ENCODE assay signal across 8 cellular contexts in the genomic region with DNA sequence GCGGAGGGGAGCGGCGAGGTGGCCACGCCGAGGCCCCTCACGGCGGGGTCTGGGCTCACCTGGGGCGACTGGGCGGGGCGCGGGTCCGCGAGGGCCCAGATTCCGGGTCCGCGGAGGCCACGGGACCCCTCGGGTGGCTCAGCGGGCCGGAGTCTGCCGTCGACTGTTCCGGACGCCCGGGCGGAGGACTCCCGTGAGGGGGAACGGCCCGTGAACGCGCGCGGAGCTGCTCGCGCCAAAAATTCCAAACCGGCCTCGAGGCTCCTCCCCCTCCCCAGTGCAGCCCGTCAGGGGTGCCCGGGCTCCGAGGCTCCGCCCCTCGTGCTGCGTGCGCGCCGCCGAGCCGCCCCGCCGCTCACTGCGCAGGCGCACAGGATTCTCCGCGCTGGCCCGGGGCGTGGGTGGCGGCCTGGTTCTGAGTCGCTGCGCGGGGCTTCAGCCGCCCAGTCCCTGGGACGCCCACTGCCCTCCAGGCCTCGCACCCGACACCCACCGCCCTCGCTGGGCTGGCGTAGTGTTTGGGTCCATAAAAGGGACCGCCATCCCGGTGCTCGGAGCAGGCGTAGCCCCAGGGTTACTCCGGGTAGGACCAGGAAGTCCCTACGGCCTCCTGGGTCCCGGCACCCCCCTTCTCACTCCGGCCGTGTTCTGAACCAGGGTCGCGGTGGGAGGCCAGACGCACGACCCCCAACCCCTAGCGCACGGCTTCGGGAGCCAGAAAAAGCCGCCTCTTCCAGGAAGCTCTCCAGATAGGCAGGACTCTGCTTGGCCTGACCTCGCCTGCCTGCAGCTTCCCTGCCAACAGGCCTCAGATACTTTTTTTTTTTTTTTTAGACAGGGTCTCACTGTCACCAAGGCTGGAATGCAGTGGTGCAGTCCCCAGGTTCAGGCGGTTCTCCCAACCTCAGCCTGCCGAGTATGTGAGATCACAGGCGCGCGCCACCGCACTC. TPM values are rescaled to one million over a fixed set of nuclear protein-coding genes. Genes with fewer than 3 reads are reported as not detected.
A peak's percentile ranks its signal among the peaks of the same experiment; 100 is the strongest.
DNase-seq lines count a peak whose midpoint lies in the region; ATAC-seq and TF ChIP-seq lines count a peak whose summit lies in the region.

A gene (minus strand): TSS at position 220 of the 950 bp plus-strand sequence. CDS start 789 bp downstream, outside the sequence.

- ATAC-seq in GM21576 (IDR thresholded peaks at IDR 0.05; ENCODE audit: unreplicated experiment), result peak; percentile 53
- ATAC-seq in activated T-cell treated with anti-CD3 and anti-CD28 coated beads, Interleukin-2, amount 50 U/mL, for 72 hours (replicated peaks in 1 of 2), result peak; percentile 86 to 88

- no peaks in the 10 kb centered on the region for H3K9me3 Mint-ChIP-seq in activated T-cell treated with anti-CD3 and anti-CD28 coated beads, Interleukin-2, amount 50 U/mL, for 72 hours

- peak within 1 kb of the TSS; percentile 74 to 93 (median 76) for H3K4me3 ChIP-seq in Peyer's patch
- peak within 1 kb of the TSS; percentile 62 to 90 (median 66) for H3K4me3 ChIP-seq in esophagus squamous epithelium

- peaks cover 1 to 7% of the 10 kb centered on the region in 2 donors for H3K36me3 Mint-ChIP-seq in activated T-cell treated with anti-CD3 and anti-CD28 coated beads, Interleukin-2, amount 50 U/mL, for 72 hours (ENCODE audit: insufficient read depth in 2 of 2)

- TF ChIP-seq RAD21 in Ishikawa (IDR thresholded peaks at IDR 0.05; ENCODE audit: low read depth), result no peak

- H3K27ac Mint-ChIP-seq in activated T-cell treated with anti-CD3 and anti-CD28 coated beads, Interleukin-2, amount 50 U/mL, for 72 hours, result peak within 1 kb of the TSS; percentile 90

- 11 to 73% methylated on average over 7 to 51 of the region's 91 CpGs for WGBS in esophagus squamous epithelium, 2 donors

- peak; percentile 97 for TF ChIP-seq POLR2A in Peyer's patch (IDR thresholded peaks at IDR 0.05)
- TF ChIP-seq POLR2A in esophagus squamous epithelium (IDR thresholded peaks at IDR 0.05), result peak in 3 of 4 donors; percentile 81 to 98 (median 93)

- H3K27ac ChIP-seq in Peyer's patch (peak within 1 kb of the TSS; percentile 85 to 93 (median 89)), esophagus squamous epithelium (peak within 1 kb of the TSS; percentile 87 to 92 (median 89))

- no peaks in the 10 kb centered on the region for H3K9me3 ChIP-seq in Peyer's patch
- no peaks in the 10 kb centered on the region for H3K9me3 ChIP-seq in esophagus squamous epithelium

- TF ChIP-seq CTCF in Peyer's patch (IDR thresholded peaks at IDR 0.05) (no peak), esophagus squamous epithelium (IDR thresholded peaks at IDR 0.05) (no peak)

- H3K27me3 ChIP-seq in Peyer's patch (no peaks in the 10 kb centered on the region), esophagus squamous epithelium (peaks cover 0 to 16% (median 0%) of the 10 kb centered on the region in 4 donors)

- peaks cover 19% of the 10 kb centered on the region for H3K4me1 Mint-ChIP-seq in activated T-cell treated with anti-CD3 and anti-CD28 coated beads, Interleukin-2, amount 50 U/mL, for 72 hours (ENCODE audit: low read depth)

- no peaks in the 10 kb centered on the region for H3K36me3 ChIP-seq in Peyer's patch
- no peaks in the 10 kb centered on the region for H3K36me3 ChIP-seq in esophagus squamous epithelium

- DNase-seq in DMS153 treated with DMSO at 0.1 percent for 48 hours (lab: John Stamatoyannopoulos, UW; ENCODE audit: unreplicated experiment), result peak; percentile 82
- DNase-seq in Peyer's patch, result peak; percentile 86 to 96 (median 96)
- peak; percentile 96 to 99 for DNase-seq in activated T-cell treated with anti-CD3 and anti-CD28 coated beads, Interleukin-2, amount 50 U/mL, for 72 hours
- no peak for DNase-seq in esophagus squamous epithelium (lab: John Stamatoyannopoulos, UW)
- peak; percentile 89 for DNase-seq in myocyte (ENCODE audit: low read depth)
- DNase-seq in stimulated activated CD8-positive, alpha-beta memory T cell treated with anti-CD3 and anti-CD28 coated beads, Interleukin-7, amount 100 ng/mL, for 4 hours (ENCODE audit: low read depth in 2 of 2), result peak; percentile 82 to 92

- H3K4me3 Mint-ChIP-seq in activated T-cell treated with anti-CD3 and anti-CD28 coated beads, Interleukin-2, amount 50 U/mL, for 72 hours, result peak within 1 kb of the TSS; percentile 48 to 91

- H3K27me3 Mint-ChIP-seq in activated T-cell treated with anti-CD3 and anti-CD28 coated beads, Interleukin-2, amount 50 U/mL, for 72 hours (ENCODE audit: low read depth), result no peaks in the 10 kb centered on the region

- intact Hi-C loops in esophagus squamous epithelium (cut with DNase I), result no loop called here

- TF ChIP-seq EP300 in Ishikawa (IDR thresholded peaks at IDR 0.05; ENCODE audit: borderline replicate concordance), result no peak; the same call in 1 of the 2 replicates

- H3K4me1 ChIP-seq in Peyer's patch (peaks cover 5 to 23% (median 7%) of the 10 kb centered on the region in 4 donors), esophagus squamous epithelium (peaks cover 15 to 68% (median 29%) of the 10 kb centered on the region in 3 donors)

TF ChIP-seq in Ishikawa, 13 proteins besides CTCF, POLR2A, EP300 and RAD21:
- TF ChIP-seq TAF1 (IDR thresholded peaks at IDR 0.05; ENCODE audit: low read depth) (peak; percentile 73), EGR1 (IDR thresholded peaks at IDR 0.05) (peak; percentile 96), YY1 (IDR thresholded peaks at IDR 0.05; ENCODE audit: low read depth) (no peak), TEAD4 (IDR thresholded peaks at IDR 0.05) (peak; percentile 44; the same call in 1 of the 2 replicates), TCF12 (IDR thresholded peaks at IDR 0.05; ENCODE audit: low read depth) (peak; percentile 45; the same call in 1 of the 2 replicates), CEBPB (IDR thresholded peaks at IDR 0.05) (no peak)
- TF ChIP-seq, protein P1, sequence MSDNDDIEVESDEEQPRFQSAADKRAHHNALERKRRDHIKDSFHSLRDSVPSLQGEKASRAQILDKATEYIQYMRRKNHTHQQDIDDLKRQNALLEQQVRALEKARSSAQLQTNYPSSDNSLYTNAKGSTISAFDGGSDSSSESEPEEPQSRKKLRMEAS (IDR thresholded peaks at IDR 0.05), result peak; percentile 28; the same call in 1 of the 2 replicates

RNA-seq across cellular contexts. Expression of the gene that starts here (rescaled TPM):
- total RNA-seq in Peyer's patch (10 to 100 TPM in 1 of 4 donors, 1 to 10 TPM in 3; 4.3 to 23.9 (median 6.0) TPM), esophagus squamous epithelium (10 to 100 TPM in 3 of 4 donors, 1 to 10 TPM in 1; 4.2 to 33.1 (median 13.0) TPM), myocyte (0.53 and 6.7 TPM in 2 replicates)
- 100 to 1,000 TPM in 1 of 2 donors, 10 to 100 TPM in 1; 96.1 to 112 TPM for total RNA-seq in activated T-cell treated with anti-CD3 and anti-CD28 coated beads, Interleukin-2, amount 50 U/mL, for 72 hours
- 6.0 TPM for polyA plus RNA-seq in myocyte (2012)
